Comparison of ENCODE assay signal across 1 cellular context in genomic region chr3:149382518-149382917, GRCh38.
TF ChIP-seq lines count a peak whose summit lies in the region.

No MANE protein-coding gene starts in this region.

TF ChIP-seq in SK-N-SH, 30 proteins besides CTCF, POLR2A, EP300 and RAD21 (continued from another document):
- TF ChIP-seq ZBTB33 (IDR thresholded peaks at IDR 0.05; ENCODE audit: borderline replicate concordance, low read depth) (no peak), SMC3 (IDR thresholded peaks at IDR 0.05; ENCODE audit: low read depth, low read length) (no peak), RXRA (IDR thresholded peaks at IDR 0.05; ENCODE audit: borderline replicate concordance, low read depth) (no peak), JUND (IDR thresholded peaks at IDR 0.05) (no peak), RCOR1 (IDR thresholded peaks at IDR 0.05; ENCODE audit: low read length) (no peak), TCF12 (IDR thresholded peaks at IDR 0.05) (no peak)
